Comparison of ENCODE assay signal across 11 cellular contexts in genomic region chr2:176552456-176553135, GRCh38.
A peak's percentile ranks its signal among the peaks of the same experiment; 100 is the strongest.
DNase-seq lines count a peak whose midpoint lies in the region; ATAC-seq and TF ChIP-seq lines count a peak whose summit lies in the region.
"Had no signal": no experiment of that assay in that cellular context is flagged by ENCODE, and none has a peak within 500 bp of the region (broad histone marks: within the 10 kb centered on the region; RNA-seq: fewer than 3 reads in every experiment).

No MANE protein-coding gene starts in this region.

- H3K27ac Mint-ChIP-seq in activated naive CD4-positive, alpha-beta T cell treated with anti-CD3 and anti-CD28 coated beads, Interleukin-2, amount 50 U/mL, for 72 hours = no peak overlapping the region
- H3K27ac Mint-ChIP-seq: activated naive CD8-positive, alpha-beta T cell treated with anti-CD3 and anti-CD28 coated beads for 36 hours had no signal

- no peak for TF ChIP-seq POLR2A in esophagus squamous epithelium (IDR thresholded peaks at IDR 0.05)

- ATAC-seq in DND-41 (ENCODE audit: insufficient read depth, low read depth) (no peak), PC-3 (peak; percentile 39), omental fat pad (ENCODE audit: low FRiP score) (peak; percentile 76)
- no peak for ATAC-seq in activated naive CD4-positive, alpha-beta T cell treated with anti-CD3 and anti-CD28 coated beads, Interleukin-2, amount 50 U/mL, for 72 hours

- H3K4me1 ChIP-seq in DND-41 (ENCODE audit: insufficient read depth, low read length) (peaks cover 17% of the 10 kb centered on the region), PC-3 (ENCODE audit: insufficient read depth, low read length) (peaks cover 32% of the 10 kb centered on the region), esophagus squamous epithelium (peaks cover 7 to 28% (median 13%) of the 10 kb centered on the region in 3 donors)

- H4K20me1 ChIP-seq in DND-41 (ENCODE audit: insufficient read depth, low read length) (no peaks in the 10 kb centered on the region), PC-3 (ENCODE audit: low read length) (no peaks in the 10 kb centered on the region)

- H3K27me3 ChIP-seq in DND-41 (ENCODE audit: insufficient read depth, low read length, poor library complexity) (no peaks in the 10 kb centered on the region), PC-3 (ENCODE audit: low read length) (no peaks in the 10 kb centered on the region), esophagus squamous epithelium (peaks cover 0 to 35% (median 0%) of the 10 kb centered on the region in 4 donors)

- DNase-seq in DND-41 (no peak), PC-3 (peak; percentile 67), fibroblast of pulmonary artery (ENCODE audit: low read depth) (peak; percentile 58), omental fat pad (ENCODE audit: low spot score) (no peak), esophagus squamous epithelium (lab: John Stamatoyannopoulos, UW) (no peak), medulla oblongata (ENCODE audit: extremely low spot score) (no peak)
- no peak for DNase-seq in stimulated activated CD4-positive, alpha-beta T cell treated with anti-CD3 and anti-CD28 coated beads, Interleukin-1b, Interleukin-23, amount 100 ng/mL, for 48 hours
- DNase-seq in activated naive CD4-positive, alpha-beta T cell treated with anti-CD3 and anti-CD28 coated beads, Interleukin-2, amount 50 U/mL, for 72 hours (ENCODE audit: low spot score in 2 of 2) = no peak
- DNase-seq: activated naive CD8-positive, alpha-beta T cell treated with anti-CD3 and anti-CD28 coated beads for 36 hours; effector CD8-positive, alpha-beta T cell; NCI-H446 had no signal

- H3K9me2 ChIP-seq in PC-3 (replicated peaks; ENCODE audit: low read length) = no peaks in the 10 kb centered on the region

- H3K9me3 Mint-ChIP-seq in activated naive CD4-positive, alpha-beta T cell treated with anti-CD3 and anti-CD28 coated beads, Interleukin-2, amount 50 U/mL, for 72 hours = no peaks in the 10 kb centered on the region
- H3K9me3 Mint-ChIP-seq: activated naive CD8-positive, alpha-beta T cell treated with anti-CD3 and anti-CD28 coated beads for 36 hours had no signal

- TF ChIP-seq CTCF in DND-41 (IDR thresholded peaks at IDR 0.05; ENCODE audit: borderline replicate concordance, extremely low read depth, low read length, poor library complexity, severe bottlenecking) (no peak), PC-3 (conservative IDR thresholded peaks at IDR 0.05; ENCODE audit: low read depth, low read length) (no peak), fibroblast of pulmonary artery (IDR thresholded peaks at IDR 0.05; ENCODE audit: low read length, missing control alignments) (no peak), omental fat pad (IDR thresholded peaks at IDR 0.05) (no peak), esophagus squamous epithelium (IDR thresholded peaks at IDR 0.05) (no peak)

- peaks cover 8% of the 10 kb centered on the region for H3F3A ChIP-seq in PC-3 (ENCODE audit: low read length, unreplicated experiment)

- no peak overlapping the region for H2AFZ ChIP-seq in DND-41 (ENCODE audit: low read depth, low read length)
- H2AFZ ChIP-seq in PC-3 (ENCODE audit: low read length) = 0 out of 2 replicates have a peak overlapping the region, but pooled peaks have one; percentile 19

- H3K9me3 ChIP-seq in DND-41 (ENCODE audit: insufficient read depth, low read length, severe bottlenecking) (no peaks in the 10 kb centered on the region), PC-3 (ENCODE audit: low read length) (no peaks in the 10 kb centered on the region), esophagus squamous epithelium (no peaks in the 10 kb centered on the region)

- H3K27ac ChIP-seq in DND-41 (ENCODE audit: low read length) (0 out of 2 replicates have a peak overlapping the region, but pooled peaks have one; percentile 1), PC-3 (ENCODE audit: low read length) (peak overlapping the region; percentile 7; the same call in 1 of the 2 replicates), esophagus squamous epithelium (peak overlapping the region in 2 of 4 donors; percentile 79 to 82)

- no peaks in the 10 kb centered on the region for H3K36me3 ChIP-seq in DND-41 (ENCODE audit: insufficient read depth, low read length)
- no peaks in the 10 kb centered on the region for H3K36me3 ChIP-seq in PC-3 (ENCODE audit: low read depth, low read length)
- H3K36me3 ChIP-seq in esophagus squamous epithelium = no peaks in the 10 kb centered on the region

- no peaks in the 10 kb centered on the region for H3K79me2 ChIP-seq in DND-41 (ENCODE audit: insufficient read depth, low read length)
- no peaks in the 10 kb centered on the region for H3K79me2 ChIP-seq in PC-3 (ENCODE audit: low read length)

- H3K4me2 ChIP-seq in DND-41 (ENCODE audit: insufficient read depth, low read length) (no peak overlapping the region), PC-3 (ENCODE audit: low read length) (peak overlapping the region; percentile 90; the same call in 1 of the 2 replicates)

- H3K9ac ChIP-seq in DND-41 (ENCODE audit: low read depth, low read length) = no peak overlapping the region
- H3K9ac ChIP-seq in PC-3 (ENCODE audit: low read length) = no peak overlapping the region

- H3K4me3 ChIP-seq in DND-41 (ENCODE audit: low read depth in 1 of 2, low read length in 2 of 2) (no peak overlapping the region), PC-3 (ENCODE audit: low read length) (no peak overlapping the region), fibroblast of pulmonary artery (replicated peaks; ENCODE audit: low read depth, low read length) (no peak overlapping the region), esophagus squamous epithelium (no peak overlapping the region)

- WGBS in esophagus squamous epithelium, 2 donors = 22 to 42% methylated on average over 1 of the region's 1 CpG

- H3K36me3 Mint-ChIP-seq in activated naive CD4-positive, alpha-beta T cell treated with anti-CD3 and anti-CD28 coated beads, Interleukin-2, amount 50 U/mL, for 72 hours = no peaks in the 10 kb centered on the region
- H3K36me3 Mint-ChIP-seq: activated naive CD8-positive, alpha-beta T cell treated with anti-CD3 and anti-CD28 coated beads for 36 hours had no signal

- no TSS peak for BruUV-seq in PC-3 (replicated peaks; lab: Mats Ljungman, UMichigan)

- intact Hi-C loops in PC-3 (cut with micrococcal nuclease) = loop anchor here (1.0 to 10.0 kb wide), 2 partner anchors 49 to 258 kb away; no protein-coding TSS in a partner anchor
- intact Hi-C loops in esophagus squamous epithelium (cut with DNase I) = loop anchor here (10.0 kb wide), 1 partner anchor 98 kb away; no protein-coding TSS in a partner anchor

- CTCF ChIA-PET in PC-3 (lab: Charles Lee) = interaction anchor here (0.6 to 3.2 kb wide), 3 partner anchors 97 to 412 kb away, joined by 3 to 29 read pairs (median 7); no protein-coding TSS in a partner anchor

- POLR2A ChIA-PET in PC-3 (lab: Charles Lee; ENCODE audit: unreplicated experiment) = interaction anchor here (0.6 kb wide), 1 partner anchor 1539 kb away, joined by 3 read pairs; no protein-coding TSS in a partner anchor

Comparison
In these comparisons a context has a peak if more than half of its experiments do, and no peak if none do; other contexts are left out.
1. ATAC-seq: peak in PC-3 (single experiment) and omental fat pad (single experiment); none in DND-41 (single experiment) and activated naive CD4-positive, alpha-beta T cell treated with anti-CD3 and anti-CD28 coated beads, Interleukin-2, amount 50 U/mL, for 72 hours (0 of 2).
2. DNase-seq: peak in PC-3 (single experiment) and fibroblast of pulmonary artery (single experiment); none in DND-41 (single experiment), omental fat pad (single experiment), stimulated activated CD4-positive, alpha-beta T cell treated with anti-CD3 and anti-CD28 coated beads, Interleukin-1b, Interleukin-23, amount 100 ng/mL, for 48 hours (single experiment), esophagus squamous epithelium (single experiment), activated naive CD4-positive, alpha-beta T cell treated with anti-CD3 and anti-CD28 coated beads, Interleukin-2, amount 50 U/mL, for 72 hours (0 of 2) and medulla oblongata (single experiment).